8 cellular contexts compared by ENCODE assay signal in the genomic region with DNA sequence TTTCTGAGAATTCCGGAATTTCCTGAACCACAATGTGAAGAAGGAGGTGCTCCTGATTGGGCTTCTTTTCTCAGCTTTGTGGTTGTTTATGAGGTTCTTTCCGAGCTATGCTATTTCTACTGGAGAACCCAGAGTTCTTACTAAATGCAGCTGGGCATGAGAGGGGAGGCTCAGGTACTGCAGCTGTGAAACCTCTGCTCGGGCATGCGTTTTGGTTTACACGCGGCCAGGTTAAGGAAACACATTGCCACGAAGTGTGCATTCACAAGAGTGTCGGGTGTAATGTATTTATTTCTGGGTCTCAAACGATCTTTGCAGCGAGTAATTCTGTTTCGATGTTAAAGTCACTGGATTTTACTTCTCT. TPM values are rescaled to one million over a fixed set of nuclear protein-coding genes. Genes with fewer than 3 reads are reported as not detected.
DNase-seq lines count a peak whose midpoint lies in the region; ATAC-seq and TF ChIP-seq lines count a peak whose summit lies in the region.

No MANE protein-coding gene starts in this region.

- H3K9me3 ChIP-seq in mucosa of descending colon (no peaks in the 10 kb centered on the region), subcutaneous abdominal adipose tissue (ENCODE audit: control insufficient read depth in 5 of 5, low read length in 5 of 5) (no peaks in the 10 kb centered on the region)

- no peaks in the 10 kb centered on the region for H3K27me3 ChIP-seq in dorsolateral prefrontal cortex
- H3K27me3 ChIP-seq in subcutaneous abdominal adipose tissue (ENCODE audit: control insufficient read depth in 5 of 5, insufficient read depth in 4 of 5, low read length in 5 of 5) = peaks cover 0 to 3% (median 0%) of the 10 kb centered on the region in 5 donors

- peak overlapping the region; percentile 97 for H3K27ac ChIP-seq in VCaP
- H3K27ac ChIP-seq in dorsolateral prefrontal cortex = peak overlapping the region in 51 of 59 donors; percentile 1 to 97 (median 81)
- no peak overlapping the region for H3K27ac ChIP-seq in subcutaneous abdominal adipose tissue (ENCODE audit: low read depth, low read length)

- no peaks in the 10 kb centered on the region for H3K36me3 ChIP-seq in mucosa of descending colon (ENCODE audit: low read depth)
- peaks cover 0 to 15% (median 12%) of the 10 kb centered on the region in 5 donors for H3K36me3 ChIP-seq in subcutaneous abdominal adipose tissue (ENCODE audit: control insufficient read depth in 5 of 5, insufficient read depth in 5 of 5, low read length in 5 of 5)

- intact Hi-C loops in dorsolateral prefrontal cortex (cut with DNase I) (loop anchor here in 1 of 2 donors (2.0 to 5.0 kb wide), 2 partner anchors 34 to 50 kb away; partner anchors contain the start of gene GPC5), mucosa of descending colon (cut with DNase I, micrococcal nuclease) (no loop called here)

- DNase-seq in Daoy (ENCODE audit: low read depth) (peak; percentile 19), dorsolateral prefrontal cortex (peak in 5 of 10 donors; percentile 7 to 41 (median 28)), mucosa of descending colon (peak in 1 of 3 donors; percentile 43), middle frontal gyrus (ENCODE audit: extremely low spot score, low spot score) (no peak)

- H3K4me3 ChIP-seq in dorsolateral prefrontal cortex (peak overlapping the region; percentile 51 to 93 (median 79)), mucosa of descending colon (peak overlapping the region; percentile 97), subcutaneous abdominal adipose tissue (ENCODE audit: low read depth in 1 of 5, low read length in 5 of 5) (peak overlapping the region; percentile 70 to 81 (median 76))

- peaks cover 10% of the 10 kb centered on the region for H3K4me1 ChIP-seq in mucosa of descending colon (ENCODE audit: low read depth)
- H3K4me1 ChIP-seq in subcutaneous abdominal adipose tissue (ENCODE audit: control insufficient read depth in 5 of 5, insufficient read depth in 5 of 5, low read length in 5 of 5) = peaks cover 0 to 16% (median 15%) of the 10 kb centered on the region in 5 donors

- ATAC-seq in GM21381 (IDR thresholded peaks at IDR 0.05; ENCODE audit: unreplicated experiment) (peak; percentile 18), HG03575 (IDR thresholded peaks at IDR 0.05; ENCODE audit: extremely low read depth, insufficient number of reproducible peaks, low FRiP score, unreplicated experiment) (peak; percentile 4), mucosa of descending colon (peak; percentile 6)

- H3K9ac ChIP-seq in subcutaneous abdominal adipose tissue (ENCODE audit: low read length in 5 of 5) = peak overlapping the region in 4 of 5 donors; percentile 19 to 71 (median 48)

- TF ChIP-seq CTCF in VCaP (conservative IDR thresholded peaks at IDR 0.05) (no peak), dorsolateral prefrontal cortex (IDR thresholded peaks at IDR 0.05 in 54 of 56, conservative IDR thresholded peaks at IDR 0.05 in 2 of 56; ENCODE audit: low read depth in 1 of 56, partially characterized antibody in 56 of 56) (no peak), mucosa of descending colon (IDR thresholded peaks at IDR 0.05) (no peak)

RNA-seq across cellular contexts. Expression of gene MIR17HG, which starts 0.7 kb away (rescaled TPM):
- total RNA-seq in Daoy (2014; rRNA removed; shearing (Covaris generic)) = 4.5 and 8.5 TPM in 2 replicates
- total RNA-seq in dorsolateral prefrontal cortex (1 to 10 TPM in 71 of 120 experiments, under 1 TPM in 49; 0.19 to 3.8 (median 1.1) TPM), mucosa of descending colon (1 to 10 TPM; 4.1 to 6.1 (median 5.3) TPM)

RNA-seq across cellular contexts. Expression of gene GPC5, which starts 51.6 kb away (rescaled TPM):
- total RNA-seq in Daoy (2014; rRNA removed; shearing (Covaris generic)) = 0.06 TPM in 1 of 2 replicates, not detected in the other
- total RNA-seq in dorsolateral prefrontal cortex (10 to 100 TPM in 119 of 120 experiments, 1 to 10 TPM in 1; 8.5 to 64.0 (median 22.4) TPM), mucosa of descending colon (1 to 10 TPM in 1 of 3 donors, under 1 TPM in 1, not detected in 1; 0.51 to 1.2 TPM)
